8 cellular contexts compared by ENCODE assay signal in the genomic region with DNA sequence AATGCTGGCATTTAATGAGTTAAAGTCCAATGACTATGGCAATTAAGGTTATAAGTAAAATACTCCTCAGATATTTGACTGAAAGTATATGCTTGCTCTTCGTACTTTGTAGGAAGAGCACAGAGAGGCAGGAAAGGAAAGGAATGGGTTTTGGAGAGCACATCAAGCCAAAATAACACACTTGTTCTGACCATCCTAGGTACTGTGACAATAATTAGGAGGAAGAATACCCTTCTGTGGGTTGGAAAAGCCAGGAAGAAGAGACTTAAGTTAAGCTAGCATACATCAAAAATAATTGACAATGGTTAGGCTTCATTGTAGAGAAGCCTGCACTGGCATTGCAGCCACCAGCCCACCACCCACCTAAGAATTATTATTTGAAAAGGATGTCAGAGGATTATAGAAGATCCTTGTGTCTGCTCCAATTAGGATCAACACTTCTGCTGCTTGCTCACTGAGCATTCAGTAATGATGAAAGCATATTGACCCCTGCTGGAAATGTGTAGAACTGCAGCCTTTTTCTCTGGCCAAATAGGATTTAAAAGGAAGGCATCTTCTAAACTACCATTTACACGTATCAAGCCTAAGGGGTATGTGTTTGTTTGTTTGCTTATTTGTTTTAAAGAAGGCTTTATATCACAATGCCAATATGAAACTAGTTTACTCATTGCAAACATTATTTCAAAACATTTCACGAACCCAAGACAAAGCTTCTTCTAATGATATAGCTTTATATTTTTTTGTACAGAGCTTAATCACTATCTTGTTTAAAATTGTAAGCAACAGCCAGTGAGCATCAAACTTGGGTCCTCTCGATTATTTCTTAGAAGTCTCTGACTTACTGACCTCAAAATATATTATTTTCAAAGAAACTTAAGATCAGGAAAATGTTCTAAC.
DNase-seq lines count a peak whose midpoint lies in the region; ATAC-seq and TF ChIP-seq lines count a peak whose summit lies in the region.

No MANE protein-coding gene starts in this region.

- peak; percentile 75 for TF ChIP-seq CTCF in foreskin fibroblast (IDR thresholded peaks at IDR 0.05; ENCODE audit: low read depth, low read length)

- H3K4me3 ChIP-seq in foreskin fibroblast (ENCODE audit: low read depth in 1 of 2, low read length in 2 of 2), result no peak overlapping the region

- ATAC-seq in GM21381 (IDR thresholded peaks at IDR 0.05; ENCODE audit: unreplicated experiment) (peak; percentile 87), HG03457 (IDR thresholded peaks at IDR 0.05; ENCODE audit: unreplicated experiment) (no peak)

- DNase-seq in DMS53 treated with DMSO at 0.1 percent for 48 hours (lab: John Stamatoyannopoulos, UW; ENCODE audit: unreplicated experiment) (peak; percentile 56), HS-5 (ENCODE audit: low read depth) (peak; percentile 56), NCI-H774 (lab: John Stamatoyannopoulos, UW) (peak; percentile 70), activated T-cell treated with anti-CD3 and anti-CD28 coated beads for 4 hours (peak; percentile 36), foreskin fibroblast (peak; percentile 1 to 32), nucleus accumbens (lab: John Stamatoyannopoulos, UW) (peak in 40 of 56 donors; percentile 1 to 83 (median 28))

Comparison
In these comparisons a context has a peak if more than half of its experiments do, and no peak if none do; other contexts are left out.
1. DNase-seq: peak in every context shown above with its lines; median percentile 70 in NCI-H774; 56 in DMS53 treated with DMSO at 0.1 percent for 48 hours; 56 in HS-5; 36 in activated T-cell treated with anti-CD3 and anti-CD28 coated beads for 4 hours; 28 in nucleus accumbens; 16 in foreskin fibroblast.